ENCODE assay signal across 31 cellular contexts in the genomic region with DNA sequence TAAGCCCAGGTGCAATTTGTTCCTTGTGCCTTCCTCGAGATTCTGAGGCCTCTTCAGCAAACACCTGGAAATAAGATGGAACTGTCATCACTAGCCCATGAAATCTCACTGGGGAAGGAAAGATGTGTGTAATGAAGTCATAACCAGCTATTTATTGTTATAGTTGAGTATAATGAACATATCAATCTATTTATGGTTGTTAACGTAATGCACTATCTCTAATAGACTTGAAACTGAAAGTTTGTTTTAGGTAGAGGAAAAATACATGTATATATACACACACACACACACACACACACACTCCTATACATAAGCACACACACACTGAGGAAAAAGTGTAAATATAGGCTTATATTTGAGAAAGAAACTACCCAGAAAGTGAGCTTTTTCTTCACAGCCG.
"Had no signal": no experiment of that assay in that cellular context is flagged by ENCODE, and none has a peak within 500 bp of the region (broad histone marks: within the 10 kb centered on the region; RNA-seq: fewer than 3 reads in every experiment).

No MANE protein-coding gene starts in this region.

- H3K27ac ChIP-seq: breast epithelium, SJSA1 had no signal

- H3K4me3 Mint-ChIP-seq: activated B cell treated with CpG ODN at 0.5 μM for 24 hours; activated CD4-positive, alpha-beta memory T cell treated with anti-CD3 and anti-CD28 coated beads for 36 hours; activated CD4-positive, alpha-beta T cell treated with anti-CD3 and anti-CD28 coated beads, Interleukin-2, amount 10 ng/mL, durations not matched to agents 7 days and 5 days; activated naive CD4-positive, alpha-beta T cell treated with anti-CD3 and anti-CD28 coated beads, Interleukin-2, amount 50 U/mL, for 24 hours; activated T-cell treated with anti-CD3 and anti-CD28 coated beads, Interleukin-2, amount 50 U/mL, for 72 hours; central memory CD8-positive, alpha-beta T cell; T-helper 1 cell treated with Interleukin-12 subunit alpha and Interleukin-12 subunit beta and Interleukin-4 antibody, amounts not matched to agents 30 μg/mL and 1 μg/mL, for 36 hours had no signal

- ATAC-seq: activated T-cell treated with anti-CD3 and anti-CD28 coated beads, Interleukin-2, amount 50 U/mL, for 72 hours; Panc1 had no signal

- H3K4me3 ChIP-seq: breast epithelium, SJSA1 had no signal

- H3K9me3 Mint-ChIP-seq: activated B cell treated with CpG ODN at 0.5 μM for 24 hours; activated CD4-positive, alpha-beta memory T cell treated with anti-CD3 and anti-CD28 coated beads for 36 hours; activated CD4-positive, alpha-beta T cell treated with anti-CD3 and anti-CD28 coated beads, Interleukin-2, amount 10 ng/mL, durations not matched to agents 7 days and 5 days; activated naive CD4-positive, alpha-beta T cell treated with anti-CD3 and anti-CD28 coated beads, Interleukin-2, amount 50 U/mL, for 24 hours; activated T-cell treated with anti-CD3 and anti-CD28 coated beads, Interleukin-2, amount 50 U/mL, for 72 hours; activated T-helper 2 cell treated with anti-CD3 and anti-CD28 coated beads, Interferon-gamma antibody, Interleukin-2, Interleukin-4, amounts not matched to agents 10 μg/mL and 5 μg/mL and 100 μg/mL, durations not matched to agents 14 hours and 24 hours and 36 hours; central memory CD8-positive, alpha-beta T cell; IgD-negative memory B cell; T-helper 1 cell treated with Interleukin-12 subunit alpha and Interleukin-12 subunit beta and Interleukin-4 antibody, amounts not matched to agents 30 μg/mL and 1 μg/mL, for 36 hours had no signal

- H3K27me3 ChIP-seq: breast epithelium, SJSA1 had no signal

- H3K4me1 ChIP-seq: breast epithelium, SJSA1 had no signal

- H3K9me3 ChIP-seq: breast epithelium, SJSA1 had no signal

- DNase-seq: activated B cell treated with CpG ODN at 0.5 μM for 24 hours; activated CD4-positive, alpha-beta memory T cell treated with anti-CD3 and anti-CD28 coated beads for 36 hours; activated CD4-positive, alpha-beta T cell treated with anti-CD3 and anti-CD28 coated beads for 1 hour; activated CD4-positive, alpha-beta T cell treated with anti-CD3 and anti-CD28 coated beads, Interleukin-2, amount 10 ng/mL, durations not matched to agents 7 days and 5 days; activated CD8-positive, alpha-beta memory T cell treated with anti-CD3 and anti-CD28 coated beads for 24 hours; activated gamma-delta T cell treated with Interleukin-2 at 50 U/mL for 16 hours; activated T-cell treated with anti-CD3 and anti-CD28 coated beads, Interleukin-2, amount 50 U/mL, for 72 hours; aorta; KG1; MV-4-11; NCI-H1092 treated with DMSO at 0.1 percent for 48 hours; NCI-H1417 treated with DMSO at 0.1 percent for 48 hours; NCI-H1694; NCI-H2029; NCI-H2107; NCI-H345; NCI-H510A; NCI-H69; NK-92 treated with Interleukin-12 subunit alpha and Interleukin-12 subunit beta, amount 100 ng/mL, for 24 hours; OCI-M1; RPMI8226; SHP77; T-helper 9 cell had no signal

- H3K27me3 Mint-ChIP-seq: activated B cell treated with CpG ODN at 0.5 μM for 24 hours; activated CD4-positive, alpha-beta memory T cell treated with anti-CD3 and anti-CD28 coated beads for 36 hours; activated CD4-positive, alpha-beta T cell treated with anti-CD3 and anti-CD28 coated beads, Interleukin-2, amount 10 ng/mL, durations not matched to agents 7 days and 5 days; activated naive CD4-positive, alpha-beta T cell treated with anti-CD3 and anti-CD28 coated beads, Interleukin-2, amount 50 U/mL, for 24 hours; central memory CD8-positive, alpha-beta T cell; IgD-negative memory B cell had no signal

- H3K27ac Mint-ChIP-seq: activated B cell treated with CpG ODN at 0.5 μM for 24 hours; activated CD4-positive, alpha-beta memory T cell treated with anti-CD3 and anti-CD28 coated beads for 36 hours; activated CD4-positive, alpha-beta T cell treated with anti-CD3 and anti-CD28 coated beads, Interleukin-2, amount 10 ng/mL, durations not matched to agents 7 days and 5 days; activated naive CD4-positive, alpha-beta T cell treated with anti-CD3 and anti-CD28 coated beads, Interleukin-2, amount 50 U/mL, for 24 hours; activated T-cell treated with anti-CD3 and anti-CD28 coated beads, Interleukin-2, amount 50 U/mL, for 72 hours; activated T-helper 2 cell treated with anti-CD3 and anti-CD28 coated beads, Interferon-gamma antibody, Interleukin-2, Interleukin-4, amounts not matched to agents 10 μg/mL and 5 μg/mL and 100 μg/mL, durations not matched to agents 14 hours and 24 hours and 36 hours; T-helper 1 cell treated with Interleukin-12 subunit alpha and Interleukin-12 subunit beta and Interleukin-4 antibody, amounts not matched to agents 30 μg/mL and 1 μg/mL, for 36 hours had no signal

- H3K36me3 ChIP-seq: breast epithelium had no signal
